In genomic region chr7:43758861-43759683, GRCh38 we compare ENCODE assay signal across 8 cellular contexts. TPM values are rescaled to one million over a fixed set of nuclear protein-coding genes. Genes with fewer than 3 reads are reported as not detected.
A peak's percentile ranks its signal among the peaks of the same experiment; 100 is the strongest.
DNase-seq lines count a peak whose midpoint lies in the region; ATAC-seq and TF ChIP-seq lines count a peak whose summit lies in the region.

No MANE protein-coding gene starts in this region.

- H3K27me3 Mint-ChIP-seq in nephron progenitor cell (ENCODE audit: low read depth, poor library complexity) (peaks cover 37% of the 10 kb centered on the region), type B pancreatic cell (peaks cover 32% of the 10 kb centered on the region)

- DNase-seq in activated T-cell treated with anti-CD3 and anti-CD28 coated beads for 1 hour (ENCODE audit: low read depth) (peak; percentile 17), activated T-cell treated with anti-CD3 and anti-CD28 coated beads for 4 hours (no peak), NCI-H748 treated with DMSO at 0.1 percent for 48 hours (lab: John Stamatoyannopoulos, UW) (peak; percentile 18), activated T-helper 1 cell treated with Interleukin-2 at 50 U/mL for 16 hours (ENCODE audit: low read depth) (peak; percentile 20), fibroblast of peridontal ligament (ENCODE audit: extremely low read depth) (peak; percentile 43), nephron progenitor cell (peak; percentile 66), type B pancreatic cell (ENCODE audit: extremely low spot score, unreplicated experiment) (peak; percentile 76)

- H3K27ac Mint-ChIP-seq in nephron progenitor cell (no peak overlapping the region), type B pancreatic cell (peak overlapping the region; percentile 35)

- no peak for TF ChIP-seq CTCF in nephron progenitor cell (IDR thresholded peaks at IDR 0.05)
- peak; percentile 12 for TF ChIP-seq CTCF in type B pancreatic cell (conservative IDR thresholded peaks at IDR 0.05)

- ATAC-seq in HG02678 (IDR thresholded peaks at IDR 0.05; ENCODE audit: unreplicated experiment) = peak; percentile 61

- H3K9me3 Mint-ChIP-seq in nephron progenitor cell (no peaks in the 10 kb centered on the region), type B pancreatic cell (no peaks in the 10 kb centered on the region)

- H3K36me3 Mint-ChIP-seq in nephron progenitor cell (ENCODE audit: low read depth) (no peaks in the 10 kb centered on the region), type B pancreatic cell (no peaks in the 10 kb centered on the region)

- H3K4me1 Mint-ChIP-seq in nephron progenitor cell (peaks cover 46% of the 10 kb centered on the region), type B pancreatic cell (ENCODE audit: unreplicated experiment) (peaks cover 11% of the 10 kb centered on the region)

- H3K4me3 Mint-ChIP-seq in nephron progenitor cell (peak overlapping the region; percentile 82), type B pancreatic cell (peak overlapping the region; percentile 88)

RNA-seq across cellular contexts. Expression of gene BLVRA, which starts 0.6 kb away (rescaled TPM):
- 8.6 and 19.3 TPM in 2 replicates for total RNA-seq in type B pancreatic cell (ENCODE audit: low replicate concordance)

RNA-seq across cellular contexts. Expression of gene COA1, which starts 29.7 kb away (rescaled TPM):
- total RNA-seq in type B pancreatic cell (ENCODE audit: low replicate concordance) = 49.8 and 75.3 TPM in 2 replicates
